ENCODE assay signal across 22 cellular contexts in the genomic region with DNA sequence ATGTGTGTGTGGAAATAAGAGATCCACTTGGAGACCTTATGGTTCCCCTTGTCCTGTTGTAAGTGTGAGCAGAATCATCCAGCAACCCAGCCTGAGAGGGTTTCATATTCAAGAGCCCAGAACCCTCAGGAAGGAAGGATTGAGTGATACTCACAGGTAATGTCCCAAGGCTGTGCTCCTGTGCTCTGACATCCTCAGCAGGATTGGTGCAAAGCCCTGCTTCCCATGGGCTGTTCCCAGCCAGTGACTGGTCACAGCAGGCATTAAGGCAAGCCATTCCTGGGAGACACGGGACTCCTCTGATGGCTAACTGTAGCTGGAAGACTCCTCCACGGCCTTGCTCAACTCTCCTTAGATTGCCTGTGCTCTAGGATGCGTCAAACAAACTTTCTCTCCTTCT. TPM values are rescaled to one million over a fixed set of nuclear protein-coding genes. Genes with fewer than 3 reads are reported as not detected.
"Had no signal": no experiment of that assay in that cellular context is flagged by ENCODE, and none has a peak within 500 bp of the region (broad histone marks: within the 10 kb centered on the region; RNA-seq: fewer than 3 reads in every experiment).

No MANE protein-coding gene starts in this region.

- ATAC-seq: activated CD8-positive, alpha-beta memory T cell treated with anti-CD3 and anti-CD28 coated beads, Interleukin-2, amount 10 ng/mL, durations not matched to agents 7 days and 5 days; left cardiac atrium had no signal

- DNase-seq: activated CD4-positive, alpha-beta memory T cell treated with anti-CD3 and anti-CD28 coated beads, Interleukin-2, amount 10 ng/mL, durations not matched to agents 7 days and 5 days; activated CD4-positive, alpha-beta T cell treated with anti-CD3 and anti-CD28 coated beads for 36 hours; activated CD8-positive, alpha-beta memory T cell treated with anti-CD3 and anti-CD28 coated beads, Interleukin-2, amount 10 ng/mL, durations not matched to agents 7 days and 5 days; activated effector memory CD4-positive, alpha-beta T cell treated with Interleukin-2 at 50 U/mL for 16 hours; activated naive CD4-positive, alpha-beta T cell treated with anti-CD3 and anti-CD28 coated beads, Interleukin-2, amount 50 U/mL, for 16 hours; activated T-cell treated with anti-CD3 and anti-CD28 coated beads, Interleukin-2, amount 50 U/mL, for 1 hour; adrenal gland; effector CD8-positive, alpha-beta T cell; esophagus squamous epithelium; left cardiac atrium; mesendoderm; occipital lobe; posterior cingulate gyrus; spleen; stimulated activated CD4-positive, alpha-beta T cell treated with anti-CD3 and anti-CD28 coated beads, Interleukin-4, amount 100 ng/mL, for 4 hours; stimulated activated naive CD4-positive, alpha-beta T cell had no signal

- H3K27me3 ChIP-seq: adrenal gland had no signal

- H3K79me2 ChIP-seq: hepatocyte had no signal

- H3K4me2 ChIP-seq: hepatocyte had no signal

- H2AFZ ChIP-seq: hepatocyte had no signal

- H3K36me3 ChIP-seq: adrenal gland, cardiac muscle cell, esophagus squamous epithelium, spleen had no signal

- H3K27ac ChIP-seq: adrenal gland, cardiac muscle cell, esophagus squamous epithelium, hepatocyte, spleen had no signal

- H3K9me3 ChIP-seq: adrenal gland, esophagus squamous epithelium had no signal

- H3K27ac Mint-ChIP-seq: activated CD4-positive, alpha-beta T cell treated with anti-CD3 and anti-CD28 coated beads for 36 hours; activated CD8-positive, alpha-beta memory T cell treated with anti-CD3 and anti-CD28 coated beads, Interleukin-2, amount 10 ng/mL, durations not matched to agents 7 days and 5 days; dendritic cell treated with granulocyte-macrophage colony-stimulating factor and Interleukin-4, amounts not matched to agents 40 ng/mL and 50 ng/mL, for 4 days had no signal

- H3K4me3 ChIP-seq: adrenal gland, cardiac muscle cell, hepatocyte had no signal

RNA-seq across cellular contexts. Expression of a gene that starts 33.8 kb away (rescaled TPM):
- total RNA-seq: cardiac muscle cell, hepatocyte, occipital lobe, ureter had no signal
- polyA plus RNA-seq: adrenal gland, endothelial cell of umbilical vein, neural cell had no signal
